8 cellular contexts compared by ENCODE assay signal in genomic region chr2:195535911-195536522, GRCh38.
DNase-seq lines count a peak whose midpoint lies in the region; ATAC-seq, FAIRE-seq and TF ChIP-seq lines count a peak whose summit lies in the region.

No MANE protein-coding gene starts in this region.

- no peaks in the 10 kb centered on the region for H3K36me3 ChIP-seq in adrenal gland (replicated peaks in 1 of 2)

- intact Hi-C loops in adrenal gland (cut with DNase I) = no loop called here

- DNase-seq in GM19239 (ENCODE audit: insufficient read length, low spot score) (peak; percentile 36), T-helper 22 cell (ENCODE audit: low read depth) (peak; percentile 48), adrenal gland (peak in 6 of 7 donors; percentile 22 to 68 (median 38)), iPS-NIHi11 (ENCODE audit: low spot score) (no peak), NCI-H1048 (lab: John Stamatoyannopoulos, UW) (no peak), NCI-H774 (lab: John Stamatoyannopoulos, UW) (no peak)
- DNase-seq in stimulated activated CD4-positive, alpha-beta T cell treated with anti-CD3 and anti-CD28 coated beads, Interleukin-4, amount 100 ng/mL, for 4 hours = peak; percentile 39 to 73

- no peaks in the 10 kb centered on the region for H3K27me3 ChIP-seq in adrenal gland

- peak; percentile 90 for ATAC-seq in HG03135 (IDR thresholded peaks at IDR 0.05; ENCODE audit: unreplicated experiment)

- no peak for TF ChIP-seq POLR2A in adrenal gland (IDR thresholded peaks at IDR 0.05)

- peak overlapping the region in 3 of 5 donors; percentile 33 to 88 (median 36) for H3K27ac ChIP-seq in adrenal gland

- 67 to 79% (median 77%) methylated on average over 7 of the region's 7 CpGs for WGBS in adrenal gland, 4 donors

- H3K4me3 ChIP-seq in adrenal gland = no peak overlapping the region

- peak; percentile 88 for FAIRE-seq in GM19239 (lab: Jason Lieb, UNC)

- H3K9me3 ChIP-seq in adrenal gland (replicated peaks in 1 of 3) = no peaks in the 10 kb centered on the region

- no peak for TF ChIP-seq CTCF in adrenal gland (IDR thresholded peaks at IDR 0.05)

- peaks cover 16 to 55% of the 10 kb centered on the region in 2 donors for H3K4me1 ChIP-seq in adrenal gland (replicated peaks in 1 of 2)

Comparison
In these comparisons a context has a peak if more than half of its experiments do, and no peak if none do; other contexts are left out.
1. DNase-seq: peak in GM19239 (single experiment), T-helper 22 cell (single experiment), adrenal gland (6 of 7) and stimulated activated CD4-positive, alpha-beta T cell treated with anti-CD3 and anti-CD28 coated beads, Interleukin-4, amount 100 ng/mL, for 4 hours (2 of 2); none in iPS-NIHi11 (single experiment), NCI-H1048 (single experiment) and NCI-H774 (single experiment).